Comparison of ENCODE assay signal across 8 cellular contexts in genomic region chr1:17606826-17607440, GRCh38.
DNase-seq lines count a peak whose midpoint lies in the region; ATAC-seq and TF ChIP-seq lines count a peak whose summit lies in the region.

No MANE protein-coding gene starts in this region.

- H3K4me2 ChIP-seq in OCI-LY1 (ENCODE audit: low read length), result no peak overlapping the region

- ATAC-seq in sciatic nerve (peak; percentile 75), GM18867 (IDR thresholded peaks at IDR 0.05; ENCODE audit: unreplicated experiment) (no peak), HG02759 (IDR thresholded peaks at IDR 0.05; ENCODE audit: unreplicated experiment) (no peak)

- no peaks in the 10 kb centered on the region for H3K79me2 ChIP-seq in OCI-LY1 (ENCODE audit: insufficient read depth, low read length)

- H3K9ac ChIP-seq in OCI-LY1 (ENCODE audit: low read length), result no peak overlapping the region

- H2AFZ ChIP-seq in OCI-LY1 (ENCODE audit: low read length), result no peak overlapping the region

- H3K27ac ChIP-seq in OCI-LY1 (ENCODE audit: low read depth, low read length, poor library complexity, severe bottlenecking) (no peak overlapping the region), right atrium auricular region (peak overlapping the region; percentile 76 to 81)

- no peaks in the 10 kb centered on the region for H4K20me1 ChIP-seq in OCI-LY1 (ENCODE audit: insufficient read depth, low read length)

- H3F3A ChIP-seq in OCI-LY1 (ENCODE audit: insufficient read depth, low read length), result no peaks in the 10 kb centered on the region

- peak; percentile 84 for DNase-seq in COLO668 (lab: John Stamatoyannopoulos, UW; ENCODE audit: unreplicated experiment)
- DNase-seq in HAP-1 (ENCODE audit: low spot score in 2 of 2), result peak; percentile 25 to 85
- DNase-seq in amniotic epithelial cell (ENCODE audit: low read depth), result peak; percentile 43
- peak; percentile 79 for DNase-seq in right atrium auricular region (ENCODE audit: low spot score)
- DNase-seq in sciatic nerve (ENCODE audit: low spot score), result peak; percentile 88

- H3K4me3 ChIP-seq in HAP-1 (no peak overlapping the region), OCI-LY1 (ENCODE audit: low read depth, low read length, poor library complexity, severe bottlenecking) (no peak overlapping the region), right atrium auricular region (no peak overlapping the region)

- H3K9me3 ChIP-seq in HAP-1 (no peaks in the 10 kb centered on the region), OCI-LY1 (ENCODE audit: low read length) (no peaks in the 10 kb centered on the region), right atrium auricular region (no peaks in the 10 kb centered on the region)

- in situ Hi-C loops in HAP-1 (cut with MboI; ENCODE audit: low sequenced_read_pairs), result loop anchor here (5.0 to 10.0 kb wide), 2 partner anchors 105 to 202 kb away; no protein-coding TSS in a partner anchor

- H3K9me2 ChIP-seq in OCI-LY1 (ENCODE audit: low read depth, low read length), result no peaks in the 10 kb centered on the region

- H3K36me3 ChIP-seq in HAP-1 (replicated peaks), result no peaks in the 10 kb centered on the region
- no peaks in the 10 kb centered on the region for H3K36me3 ChIP-seq in OCI-LY1 (ENCODE audit: insufficient read depth, low read length)
- peaks cover 15% of the 10 kb centered on the region for H3K36me3 ChIP-seq in right atrium auricular region

- TF ChIP-seq CTCF in OCI-LY1 (IDR thresholded peaks at IDR 0.05; ENCODE audit: low read length) (peak; percentile 84), right atrium auricular region (IDR thresholded peaks at IDR 0.05) (peak; percentile 90 to 93)

- no peaks in the 10 kb centered on the region for H3K27me3 ChIP-seq in HAP-1 (ENCODE audit: low read depth)
- no peaks in the 10 kb centered on the region for H3K27me3 ChIP-seq in OCI-LY1 (ENCODE audit: insufficient read depth, low read length)
- H3K27me3 ChIP-seq in right atrium auricular region, result no peaks in the 10 kb centered on the region

- H3K4me1 ChIP-seq in HAP-1 (no peaks in the 10 kb centered on the region), OCI-LY1 (ENCODE audit: insufficient read depth, low read length, severe bottlenecking) (no peaks in the 10 kb centered on the region), right atrium auricular region (peaks cover 0 to 19% of the 10 kb centered on the region in 2 donors)

- intact Hi-C loops in sciatic nerve (cut with DNase I), result loop anchor here (5.0 kb wide), 1 partner anchor 105 kb away; no protein-coding TSS in a partner anchor
